ENCODE assay signal across 19 cellular contexts in genomic region chr2:138084206-138084605, GRCh38.
"Had no signal": no experiment of that assay in that cellular context is flagged by ENCODE, and none has a peak within 500 bp of the region (broad histone marks: within the 10 kb centered on the region; RNA-seq: fewer than 3 reads in every experiment).

No MANE protein-coding gene starts in this region.

- H3K36me3 ChIP-seq: heart right ventricle, neutrophil, right atrium auricular region, sigmoid colon, thyroid gland, upper lobe of left lung, uterus had no signal

- H3K4me1 ChIP-seq: psoas muscle, thyroid gland, upper lobe of left lung, uterus had no signal

- H3K27ac ChIP-seq: coronary artery, heart right ventricle, neutrophil, psoas muscle, right atrium auricular region, sigmoid colon, thyroid gland, upper lobe of left lung, uterus had no signal

- H3K27me3 ChIP-seq: heart right ventricle, neutrophil, right atrium auricular region, sigmoid colon, thyroid gland, upper lobe of left lung, uterus had no signal

- H3K9me3 ChIP-seq: heart right ventricle, neutrophil, psoas muscle, right atrium auricular region, sigmoid colon, thyroid gland, upper lobe of left lung, uterus had no signal

- ATAC-seq: heart right ventricle; left colon; left ventricle myocardium superior; naive thymus-derived CD4-positive, alpha-beta T cell; psoas muscle had no signal

- H3K4me3 ChIP-seq: coronary artery, heart right ventricle, psoas muscle, right atrium auricular region, sigmoid colon, thyroid gland, upper lobe of left lung, uterus had no signal

- DNase-seq: effector CD4-positive, alpha-beta T cell; endodermal cell; heart right ventricle; hypothalamus; islet precursor cell; left colon; left ventricle myocardium superior; naive thymus-derived CD4-positive, alpha-beta T cell; psoas muscle; sigmoid colon; small intestine; stimulated activated CD4-positive, alpha-beta T cell treated with anti-CD3 and anti-CD28 coated beads, Interleukin-2, amount 100 ng/mL, for 48 hours; stimulated activated naive CD4-positive, alpha-beta T cell treated with Interleukin-2 at 50 U/mL for 16 hours; thyroid gland; upper lobe of left lung; uterus had no signal
